In genomic region chr9:1276474-1276873, GRCh38 we compare ENCODE assay signal across 18 cellular contexts.
A peak's percentile ranks its signal among the peaks of the same experiment; 100 is the strongest.
DNase-seq lines count a peak whose midpoint lies in the region; ATAC-seq and TF ChIP-seq lines count a peak whose summit lies in the region.
"Had no signal": no experiment of that assay in that cellular context is flagged by ENCODE, and none has a peak within 500 bp of the region (broad histone marks: within the 10 kb centered on the region; RNA-seq: fewer than 3 reads in every experiment).

No MANE protein-coding gene starts in this region.

- H3K27ac Mint-ChIP-seq in WTC11, result no peak overlapping the region
- no peak overlapping the region for H3K27ac Mint-ChIP-seq in CD8-positive, alpha-beta T cell
- H3K27ac Mint-ChIP-seq: B cell; CD8-positive, alpha-beta memory T cell; IgD-negative memory B cell had no signal

- ATAC-seq in WTC11 (no peak; the same call in 1 of the 2 replicates), right lobe of liver (no peak)
- no peak for ATAC-seq in CD8-positive, alpha-beta T cell
- ATAC-seq: GM12878 had no signal

- H3K36me3 ChIP-seq in CD8-positive, alpha-beta T cell (ENCODE audit: insufficient read depth, low read length), result no peaks in the 10 kb centered on the region
- H3K36me3 ChIP-seq in right lobe of liver, result no peaks in the 10 kb centered on the region
- H3K36me3 ChIP-seq in Karpas-422 (ENCODE audit: insufficient read depth, low read length), result no peaks in the 10 kb centered on the region
- H3K36me3 ChIP-seq: BLaER1 treated with 17β-estradiol and CSF1 and Interleukin-3, amounts not matched to agents 10 nM and 100 nM; HAP-1 had no signal

- H2AFZ ChIP-seq in Karpas-422 (ENCODE audit: low read length), result no peak overlapping the region

- DNase-seq in HT1080 (ENCODE audit: low read depth) (peak; percentile 39), WTC11 (ENCODE audit: low spot score) (no peak), iPS DF 4.7 (ENCODE audit: extremely low read depth, low spot score) (peak; percentile 5), right lobe of liver (no peak), Karpas-422 (no peak)
- no peak for DNase-seq in CD8-positive, alpha-beta T cell
- DNase-seq: CD8-positive, alpha-beta memory T cell; COR-L47; DMS 273 treated with DMSO at 0.1 percent for 48 hours; DMS53; DND-41; EL had no signal

- no peak for TF ChIP-seq CTCF in WTC11 (IDR thresholded peaks at IDR 0.05)
- TF ChIP-seq CTCF in CD8-positive, alpha-beta T cell (IDR thresholded peaks at IDR 0.05), result no peak
- no peak for TF ChIP-seq CTCF in right lobe of liver (IDR thresholded peaks at IDR 0.05)

- H3K4me3 ChIP-seq in CD8-positive, alpha-beta T cell (ENCODE audit: low read depth, low read length), result no peak overlapping the region
- H3K4me3 ChIP-seq in right lobe of liver, result no peak overlapping the region
- H3K4me3 ChIP-seq in Karpas-422 (ENCODE audit: low read length), result no peak overlapping the region
- H3K4me3 ChIP-seq: BLaER1 treated with 17β-estradiol and CSF1 and Interleukin-3, amounts not matched to agents 10 nM and 100 nM; GM12878; HAP-1 had no signal

- no peaks in the 10 kb centered on the region for H3K9me3 Mint-ChIP-seq in WTC11
- no peaks in the 10 kb centered on the region for H3K9me3 Mint-ChIP-seq in CD8-positive, alpha-beta T cell

- WGBS in right lobe of liver (ENCODE audit: insufficient coverage, low coverage, low lambda C conversion rate, missing lambda C conversion rate), result 45% methylated on average over 1 of the region's 2 CpGs

- POLR2A ChIA-PET in WTC11 (lab: Charles Lee), result interaction anchor here (0.7 kb wide), 1 partner anchor 43 kb away, joined by 4 read pairs; no protein-coding TSS in a partner anchor
- POLR2A ChIA-PET in CD8-positive, alpha-beta T cell (lab: Charles Lee), result no interaction called here

- TF ChIP-seq POLR2A in right lobe of liver (IDR thresholded peaks at IDR 0.05), result no peak

- no peak overlapping the region for H3K4me3 Mint-ChIP-seq in WTC11
- H3K4me3 Mint-ChIP-seq in CD8-positive, alpha-beta T cell, result no peak overlapping the region
- H3K4me3 Mint-ChIP-seq: B cell; CD8-positive, alpha-beta memory T cell; IgD-negative memory B cell had no signal

- no peak overlapping the region for H3K27ac ChIP-seq in CD8-positive, alpha-beta T cell (ENCODE audit: low read depth, low read length)
- no peak overlapping the region for H3K27ac ChIP-seq in right lobe of liver
- H3K27ac ChIP-seq in Karpas-422 (ENCODE audit: low read length), result no peak overlapping the region
- H3K27ac ChIP-seq: BLaER1 treated with 17β-estradiol and CSF1 and Interleukin-3, amounts not matched to agents 10 nM and 100 nM; HL-60 had no signal

- CTCF ChIA-PET in WTC11 (lab: Charles Lee), result no interaction called here
- CTCF ChIA-PET in CD8-positive, alpha-beta T cell (lab: Charles Lee), result no interaction called here

- no peaks in the 10 kb centered on the region for H3K4me1 ChIP-seq in CD8-positive, alpha-beta T cell (ENCODE audit: insufficient read depth, low read length)
- H3K4me1 ChIP-seq in right lobe of liver, result no peaks in the 10 kb centered on the region
- H3K4me1 ChIP-seq in Karpas-422 (ENCODE audit: low read length), result no peaks in the 10 kb centered on the region
- H3K4me1 ChIP-seq: BLaER1 treated with 17β-estradiol and CSF1 and Interleukin-3, amounts not matched to agents 10 nM and 100 nM; HAP-1 had no signal

- no peaks in the 10 kb centered on the region; the same call in 1 of the 2 replicates for H3K9me2 ChIP-seq in Karpas-422 (replicated peaks; ENCODE audit: insufficient read depth, low read length)

- no peaks in the 10 kb centered on the region for H3K27me3 Mint-ChIP-seq in WTC11 (ENCODE audit: low read depth)
- peaks cover 3% of the 10 kb centered on the region for H3K27me3 Mint-ChIP-seq in CD8-positive, alpha-beta T cell (ENCODE audit: low read depth)
- H3K27me3 Mint-ChIP-seq: B cell; CD8-positive, alpha-beta memory T cell; IgD-negative memory B cell had no signal

- no peaks in the 10 kb centered on the region for H3K9me3 ChIP-seq in CD8-positive, alpha-beta T cell (ENCODE audit: low read length)
- H3K9me3 ChIP-seq in right lobe of liver (no peaks in the 10 kb centered on the region), Karpas-422 (ENCODE audit: low read length) (no peaks in the 10 kb centered on the region)
- H3K9me3 ChIP-seq: BLaER1 treated with 17β-estradiol and CSF1 and Interleukin-3, amounts not matched to agents 10 nM and 100 nM; HAP-1 had no signal

- no peaks in the 10 kb centered on the region for H3K27me3 ChIP-seq in CD8-positive, alpha-beta T cell (ENCODE audit: insufficient read depth, low read length)
- no peaks in the 10 kb centered on the region for H3K27me3 ChIP-seq in right lobe of liver
- H3K27me3 ChIP-seq in Karpas-422 (ENCODE audit: low read length), result no peaks in the 10 kb centered on the region
- H3K27me3 ChIP-seq: BLaER1 treated with 17β-estradiol and CSF1 and Interleukin-3, amounts not matched to agents 10 nM and 100 nM had no signal

- H3K9ac ChIP-seq in Karpas-422 (ENCODE audit: low read length), result no peak overlapping the region
- H3K9ac ChIP-seq: BLaER1 treated with 17β-estradiol and CSF1 and Interleukin-3, amounts not matched to agents 10 nM and 100 nM had no signal

- H3K4me2 ChIP-seq in Karpas-422 (ENCODE audit: low read depth, low read length, poor library complexity, severe bottlenecking), result no peak overlapping the region
- H3K4me2 ChIP-seq: BLaER1 treated with 17β-estradiol and CSF1 and Interleukin-3, amounts not matched to agents 10 nM and 100 nM had no signal

- no peaks in the 10 kb centered on the region for H4K20me1 ChIP-seq in Karpas-422 (ENCODE audit: insufficient read depth, low read depth, low read length)
- H4K20me1 ChIP-seq: BLaER1 treated with 17β-estradiol and CSF1 and Interleukin-3, amounts not matched to agents 10 nM and 100 nM had no signal

- intact Hi-C loops in CD8-positive, alpha-beta T cell (cut with DNase I, micrococcal nuclease), result no loop called here
- intact Hi-C loops in right lobe of liver (cut with DNase I), result no loop called here

- no peaks in the 10 kb centered on the region for H3K36me3 Mint-ChIP-seq in WTC11
- no peaks in the 10 kb centered on the region for H3K36me3 Mint-ChIP-seq in CD8-positive, alpha-beta T cell
- H3K36me3 Mint-ChIP-seq: CD8-positive, alpha-beta memory T cell; IgD-negative memory B cell had no signal

- peaks cover 12% of the 10 kb centered on the region for H3K4me1 Mint-ChIP-seq in WTC11
- H3K4me1 Mint-ChIP-seq in CD8-positive, alpha-beta T cell (ENCODE audit: low read depth), result no peaks in the 10 kb centered on the region
- H3K4me1 Mint-ChIP-seq: B cell; CD8-positive, alpha-beta memory T cell; IgD-negative memory B cell had no signal

- no peaks in the 10 kb centered on the region for H3K79me2 ChIP-seq in Karpas-422 (ENCODE audit: low read length)

TF ChIP-seq in WTC11, 78 proteins besides CTCF, POLR2A, EP300 and RAD21:
- 0 out of 2 replicates have a peak, but pooled peaks have one; percentile 20 for TF ChIP-seq ZNF423 (CRISPR knock-in tag; IDR thresholded peaks at IDR 0.05)
- TF ChIP-seq ZBTB43 (CRISPR knock-in tag; IDR thresholded peaks at IDR 0.05), result no peak
- TF ChIP-seq NFYB (CRISPR knock-in tag; conservative IDR thresholded peaks at IDR 0.05; ENCODE audit: low read depth), result no peak
TF ChIP-seq in WTC11: peak in this region for 1.

Comparison
In these comparisons a context has a peak if more than half of its experiments do, and no peak if none do; other contexts are left out.
1. DNase-seq: peak in HT1080 (single experiment) and iPS DF 4.7 (single experiment); none in WTC11 (single experiment), CD8-positive, alpha-beta T cell (0 of 7), right lobe of liver (0 of 3) and Karpas-422 (single experiment).